ENCODE assay signal across 15 cellular contexts in genomic region chr10:117411440-117412428, GRCh38. TPM values are rescaled to one million over a fixed set of nuclear protein-coding genes. Genes with fewer than 3 reads are reported as not detected.
DNase-seq lines count a peak whose midpoint lies in the region; ATAC-seq, FAIRE-seq and TF ChIP-seq lines count a peak whose summit lies in the region.
"Had no signal": no experiment of that assay in that cellular context is flagged by ENCODE, and none has a peak within 500 bp of the region (broad histone marks: within the 10 kb centered on the region; RNA-seq: fewer than 3 reads in every experiment).

No MANE protein-coding gene starts in this region.

- BruUV-seq in GM12878 (replicated peaks; lab: Mats Ljungman, UMichigan) = no TSS peak

- SMC1A ChIA-PET in GM12878 (lab: Charles Lee; ENCODE audit: uncharacterized antibody, unreplicated experiment) = interaction anchor here (1.0 to 1.6 kb wide), 7 partner anchors 8 to 68 kb away, joined by 3 to 5 read pairs (median 4); no protein-coding TSS in a partner anchor

- no peak overlapping the region for H2AFZ ChIP-seq in GM12878 (ENCODE audit: control insufficient read depth, low read depth, low read length)

- H3K27me3 ChIP-seq in GM12878 (replicated peaks in 1 of 2; ENCODE audit: control insufficient read depth in 2 of 2, insufficient read depth in 2 of 2, low read length in 1 of 2) (peaks cover 0 to 2% of the 10 kb centered on the region in 2 experiments; a peak in 1 of 4 replicates), testis (no peaks in the 10 kb centered on the region)

- H3K27ac ChIP-seq in GM12878 (ENCODE audit: control insufficient read depth, insufficient read depth) (no peak overlapping the region), testis (no peak overlapping the region), caudate nucleus (ENCODE audit: low read depth, low read length) (no peak overlapping the region)
- H3K27ac ChIP-seq: SJCRH30 had no signal

- no peaks in the 10 kb centered on the region for H3K9me3 ChIP-seq in GM12878 (replicated peaks; ENCODE audit: control insufficient read depth, insufficient read depth, low read length)
- H3K9me3 ChIP-seq in testis = no peaks in the 10 kb centered on the region
- H3K9me3 ChIP-seq: SJCRH30, spleen had no signal

- FAIRE-seq in GM12878 (lab: Jason Lieb, UNC) = no peak

- RAD21 ChIA-PET in GM12878 (lab: Charles Lee; ENCODE audit: unreplicated experiment) = interaction anchor here (1.9 kb wide), 1 partner anchor 195 kb away, joined by 5 read pairs; no protein-coding TSS in a partner anchor

- DNase-seq in NCI-H345 (lab: John Stamatoyannopoulos, UW) (peak; percentile 50), NCI-H345 treated with DMSO at 0.1 percent for 48 hours (lab: John Stamatoyannopoulos, UW; ENCODE audit: unreplicated experiment) (no peak), NCI-H1105 treated with DMSO at 0.1 percent for 48 hours (lab: John Stamatoyannopoulos, UW) (peak; percentile 53), GM12878 (ENCODE audit: low read depth, low spot score) (no peak), testis (peak; percentile 38), caudate nucleus (lab: John Stamatoyannopoulos, UW) (no peak), hippocampal formation (lab: John Stamatoyannopoulos, UW) (no peak)
- DNase-seq: activated CD4-positive, alpha-beta T cell treated with anti-CD3 and anti-CD28 coated beads, Interleukin-2, amount 50 U/mL, for 4 hours; activated naive CD8-positive, alpha-beta T cell treated with anti-CD3 and anti-CD28 coated beads, Interleukin-2, amount 10 ng/mL, durations not matched to agents 7 days and 5 days; activated T-cell treated with anti-CD3 and anti-CD28 coated beads, Interleukin-2, amount 50 U/mL, for 4 hours; effector memory CD4-positive, alpha-beta T cell; SJCRH30; spleen; stimulated activated naive B cell treated with anti-CD40 and anti-IgM and Interleukin-4, amounts not matched to agents 10 μg/mL and 1 μg/mL and 100 μg/mL, for 72 hours had no signal

- H3K4me3 ChIP-seq in GM12878 (no peak overlapping the region), testis (no peak overlapping the region)
- H3K4me3 ChIP-seq: SJCRH30, spleen had no signal

- no peak for TF ChIP-seq POLR2A in GM12878 (IDR thresholded peaks at IDR 0.05; ENCODE audit: low read depth, low read length)
- no peak for TF ChIP-seq POLR2A in testis (IDR thresholded peaks at IDR 0.05)

- no peak for TF ChIP-seq EP300 in GM12878 (IDR thresholded peaks at IDR 0.05; ENCODE audit: borderline replicate concordance in 1 of 2, control insufficient read depth in 1 of 2, low read depth in 2 of 2, low read length in 2 of 2)

- TF ChIP-seq RAD21 in GM12878 (IDR thresholded peaks at IDR 0.05; ENCODE audit: insufficient read depth, low read depth, low read length) = no peak

- H3K9ac ChIP-seq in GM12878 (ENCODE audit: control insufficient read depth, insufficient read depth, low read length) = no peak overlapping the region

- no peaks in the 10 kb centered on the region for H3K79me2 ChIP-seq in GM12878 (ENCODE audit: control insufficient read depth, insufficient read depth, low read length)

- WGBS in GM12878 (ENCODE audit: insufficient coverage, insufficient replicate concordance, low lambda C conversion rate, missing lambda C conversion rate) = 33% methylated on average over 9 of the region's 9 CpGs
- WGBS in testis, 2 donors = 63 to 66% methylated on average over 8 to 9 of the region's 9 CpGs

- intact Hi-C loops in GM12878 (cut with micrococcal nuclease; ENCODE audit: unreplicated experiment) = no loop called here
- intact Hi-C loops in testis (cut with DNase I; ENCODE audit: low total_unique reads) = no loop called here

- POLR2A ChIA-PET in GM12878 (lab: Charles Lee) = interaction anchor here (1.6 kb wide), 1 partner anchor 16 kb away, joined by 4 read pairs; no protein-coding TSS in a partner anchor

- in situ Hi-C loops in GM12878 (cut with MboI) = no loop called here

- no peaks in the 10 kb centered on the region for H3K36me3 ChIP-seq in GM12878 (ENCODE audit: control insufficient read depth in 2 of 2, insufficient read depth in 2 of 2, low read length in 1 of 2)
- no peaks in the 10 kb centered on the region for H3K36me3 ChIP-seq in testis (ENCODE audit: low read depth, missing control alignments)
- H3K36me3 ChIP-seq: SJCRH30, spleen had no signal

- H3K4me1 ChIP-seq in GM12878 (ENCODE audit: control insufficient read depth, insufficient read depth, low read length) = no peaks in the 10 kb centered on the region
- no peaks in the 10 kb centered on the region for H3K4me1 ChIP-seq in testis

- H4K20me1 ChIP-seq in GM12878 (ENCODE audit: control insufficient read depth, insufficient read depth) = no peaks in the 10 kb centered on the region; the same call in 1 of the 2 replicates

- CTCF ChIA-PET in GM12878 (lab: Yijun Ruan, JAX) = interaction anchor here (0.9 to 2.0 kb wide), 2 partner anchors 13 to 195 kb away, joined by 3 to 5 read pairs; no protein-coding TSS in a partner anchor

- TF ChIP-seq CTCF in GM12878 (IDR thresholded peaks at IDR 0.05 in 2 of 3, conservative IDR thresholded peaks at IDR 0.05 in 1 of 3; ENCODE audit: control insufficient read depth in 2 of 3, extremely low read depth in 1 of 3, insufficient read depth in 1 of 3, low read depth in 3 of 3, low read length in 3 of 3) = no peak
- no peak for TF ChIP-seq CTCF in testis (IDR thresholded peaks at IDR 0.05)

- no peak overlapping the region for H3K4me2 ChIP-seq in GM12878 (ENCODE audit: control insufficient read depth, insufficient read depth)

- ATAC-seq in GM12878 (peak; percentile 44), HG03354 (IDR thresholded peaks at IDR 0.05; ENCODE audit: poor library complexity, severe bottlenecking, unreplicated experiment) (no peak)
- ATAC-seq: activated T-cell treated with anti-CD3 and anti-CD28 coated beads, Interleukin-2, amount 50 U/mL, for 4 hours; stimulated activated naive B cell treated with anti-CD40 and anti-IgM and Interleukin-4, amounts not matched to agents 10 μg/mL and 1 μg/mL and 100 μg/mL, for 72 hours had no signal

TF ChIP-seq in GM12878, 131 proteins besides CTCF, POLR2A, EP300 and RAD21 (continues in another document):
- TF ChIP-seq USF2 (IDR thresholded peaks at IDR 0.05; ENCODE audit: borderline replicate concordance, low read depth, low read length) = no peak

RNA-seq across cellular contexts. Expression of gene PDZD8, which starts 36.5 kb away (rescaled TPM):
- 30.2 and 36.1 TPM in 2 replicates for total RNA-seq in GM12878 (2013; cell fraction: nucleolus; rRNA removed)
- total RNA-seq in GM12878 (2014; rRNA removed) = 6.1 and 7.1 TPM in 2 replicates
- 14.1 and 14.4 TPM in 2 replicates for total RNA-seq in GM12878 (2014; rRNA removed; fragmentation: Illumina TruSeq; extraction: Trizol)
- 16.7 and 17.0 TPM in 2 replicates for total RNA-seq in GM12878 (2021)
- polyA plus RNA-seq in GM12878 (2011; ENCODE audit: low read depth) = 5.5 TPM
- polyA plus RNA-seq in GM12878 (2011; rRNA removed) = 21.2 and 29.3 TPM in 2 replicates
- 9.6 and 12.6 TPM in 2 replicates for polyA plus RNA-seq in GM12878 (2011; cell fraction: cytosol; rRNA removed)
- polyA plus RNA-seq in GM12878 (2011; cell fraction: nucleus; rRNA removed) = 9.3 and 10.4 TPM in 2 replicates
- polyA plus RNA-seq in GM12878 (2012) = 5.3 and 5.4 TPM in 2 replicates
- 15.5 and 17.9 TPM in 2 replicates for polyA plus RNA-seq in GM12878 (2014; fragmentation: Illumina TruSeq; extraction: Trizol)
- polyA plus RNA-seq in GM12878 (2014; fragmentation: Nextera tagmentation; extraction: Ambion mirVana) = 1 to 10 TPM; 2.0 to 2.1 TPM
- 5.1 and 6.3 TPM in 2 replicates for polyA plus RNA-seq in GM12878 (2014; rRNA removed)
- polyA plus RNA-seq in GM12878 (2016; fragmentation: Nextera tagmentation; extraction: Ambion mirVana) = 1 to 10 TPM; 5.0 to 5.4 TPM
- polyA minus RNA-seq in GM12878 (2011; rRNA and poly(A)+ RNA removed) = 49.7 and 60.6 TPM in 2 replicates
- polyA minus RNA-seq in GM12878 (2011; cell fraction: cytosol; rRNA and poly(A)+ RNA removed) = 22.4 and 23.1 TPM in 2 replicates
- polyA minus RNA-seq in GM12878 (2011; cell fraction: nucleus; rRNA and poly(A)+ RNA removed) = 15.2 and 24.7 TPM in 2 replicates
- 100 to 1,000 TPM in 1 of 2 donors, 10 to 100 TPM in 1; 49.6 to 120 TPM for total RNA-seq in testis
- 107 TPM for polyA plus RNA-seq in testis (ENCODE audit: insufficient read depth, low read depth, low replicate concordance)

Comparison
In these comparisons a context has a peak if more than half of its experiments do, and no peak if none do; other contexts are left out.
1. DNase-seq: peak in NCI-H345 (single experiment), NCI-H1105 treated with DMSO at 0.1 percent for 48 hours (single experiment) and testis (single experiment); none in NCI-H345 treated with DMSO at 0.1 percent for 48 hours (single experiment), GM12878 (single experiment), caudate nucleus (0 of 61) and hippocampal formation (0 of 2).